Comparison of ENCODE assay signal across 18 cellular contexts in genomic region chr14:60775296-60775695, GRCh38. TPM values are rescaled to one million over a fixed set of nuclear protein-coding genes. Genes with fewer than 3 reads are reported as not detected.
A peak's percentile ranks its signal among the peaks of the same experiment; 100 is the strongest.
DNase-seq lines count a peak whose midpoint lies in the region; ATAC-seq, FAIRE-seq and TF ChIP-seq lines count a peak whose summit lies in the region.
"Had no signal": no experiment of that assay in that cellular context is flagged by ENCODE, and none has a peak within 500 bp of the region (broad histone marks: within the 10 kb centered on the region; RNA-seq: fewer than 3 reads in every experiment).

No MANE protein-coding gene starts in this region.

- FAIRE-seq in RCC 7860 (lab: Jason Lieb, UNC), result no peak
- FAIRE-seq: H1, K562 had no signal

- TF ChIP-seq CTCF in epithelial cell of esophagus (IDR thresholded peaks at IDR 0.05; ENCODE audit: insufficient read depth, low read depth, low read length, missing control alignments), result no peak

- DNase-seq in ELR (ENCODE audit: low read depth) (peak; percentile 90), RCC 7860 (ENCODE audit: low spot score) (peak; percentile 4), epithelial cell of esophagus (ENCODE audit: low read depth) (peak; percentile 77), pulmonary artery endothelial cell (ENCODE audit: low read depth, low spot score) (peak; percentile 7), sciatic nerve (ENCODE audit: low spot score) (no peak), germinal center (ENCODE audit: low spot score) (no peak)
- DNase-seq in activated CD4-positive, CD25-positive, alpha-beta regulatory T cell (lab: John Stamatoyannopoulos, UW), result no peak
- DNase-seq: activated CD8-positive, alpha-beta memory T cell treated with anti-CD3 and anti-CD28 coated beads, Interleukin-2, amount 50 U/mL, for 4 hours; activated naive CD4-positive, alpha-beta T cell treated with Interleukin-2 at 50 U/mL for 16 hours; hippocampal formation; left ventricle myocardium superior; NCI-H1436; NCI-H446 treated with DMSO at 0.1 percent for 48 hours; stimulated activated CD4-positive, alpha-beta T cell treated with anti-CD3 and anti-CD28 coated beads, Interleukin-1b, Interleukin-23, amount 100 ng/mL, for 48 hours; T-cell had no signal

- intact Hi-C loops in sciatic nerve (cut with DNase I), result no loop called here

- H3K4me3 ChIP-seq in epithelial cell of esophagus (ENCODE audit: low read length), result no peak overlapping the region
- H3K4me3 ChIP-seq: K562 had no signal

- ATAC-seq in HG03565 (IDR thresholded peaks at IDR 0.05; ENCODE audit: unreplicated experiment), result no peak
- no peak for ATAC-seq in sciatic nerve
- ATAC-seq: K562, left ventricle myocardium superior, T-cell had no signal

RNA-seq across cellular contexts. Expression of gene MNAT1, which starts 40.7 kb away (rescaled TPM):
- total RNA-seq in pulmonary artery endothelial cell, result 58.4 and 63.4 TPM in 2 replicates
- 39.9 TPM for total RNA-seq in sciatic nerve

RNA-seq across cellular contexts. Expression of gene SIX4, which starts 51.1 kb away (rescaled TPM):
- total RNA-seq in pulmonary artery endothelial cell, result 3.2 and 5.0 TPM in 2 replicates
- total RNA-seq in sciatic nerve, result 2.2 TPM

Comparison
In these comparisons a context has a peak if more than half of its experiments do, and no peak if none do; other contexts are left out.
1. DNase-seq: peak in ELR (single experiment), RCC 7860 (single experiment), epithelial cell of esophagus (single experiment) and pulmonary artery endothelial cell (single experiment); none in activated CD4-positive, CD25-positive, alpha-beta regulatory T cell (0 of 4), sciatic nerve (single experiment) and germinal center (single experiment).